ENCODE assay signal across 22 cellular contexts in genomic region chr3:21954709-21955108, GRCh38.
DNase-seq lines count a peak whose midpoint lies in the region; ATAC-seq and TF ChIP-seq lines count a peak whose summit lies in the region.
"Had no signal": no experiment of that assay in that cellular context is flagged by ENCODE, and none has a peak within 500 bp of the region (broad histone marks: within the 10 kb centered on the region; RNA-seq: fewer than 3 reads in every experiment).

No MANE protein-coding gene starts in this region.

- no peaks in the 10 kb centered on the region for H4K20me1 ChIP-seq in PC-3 (ENCODE audit: low read length)

- POLR2A ChIA-PET in PC-3 (lab: Charles Lee; ENCODE audit: unreplicated experiment) = no interaction called here

- peak; percentile 40 for DNase-seq in ELR (ENCODE audit: low read depth)
- DNase-seq in PC-3 = peak; percentile 61
- DNase-seq in fibroblast of mammary gland (ENCODE audit: low read depth) = peak; percentile 58
- DNase-seq in skeletal muscle cell (ENCODE audit: low read depth) = peak; percentile 60
- DNase-seq in left ventricle myocardium superior = no peak
- no peak for DNase-seq in activated T-helper 2 cell treated with anti-CD3 and anti-CD28 coated beads, Interferon-gamma antibody, Interleukin-2, Interleukin-4, amounts not matched to agents 10 μg/mL and 5 μg/mL and 100 μg/mL, durations not matched to agents 14 hours and 24 hours and 36 hours (ENCODE audit: low spot score)
- no peak for DNase-seq in activated naive CD8-positive, alpha-beta T cell treated with anti-CD3 and anti-CD28 coated beads for 36 hours
- DNase-seq: activated CD4-positive, CD25-positive, alpha-beta regulatory T cell; activated gamma-delta T cell; body of pancreas; CD4-positive, alpha-beta T cell; DMS79 treated with DMSO at 0.1 percent for 48 hours; dorsolateral prefrontal cortex; esophagus squamous epithelium; Kasumi-1; left ventricle myocardium inferior; NCI-H146; NCI-H2227 treated with DMSO at 0.1 percent for 48 hours; NK-92 treated with Interleukin-12 subunit alpha and Interleukin-12 subunit beta, amount 100 ng/mL, for 24 hours; T-helper 2 cell; tibial artery had no signal

- ATAC-seq in PC-3 (peak; percentile 66), left ventricle myocardium superior (no peak)
- ATAC-seq: body of pancreas, GM23338 had no signal

- no peak overlapping the region for H3K27ac ChIP-seq in PC-3 (ENCODE audit: low read length)
- H3K27ac ChIP-seq: body of pancreas, dorsolateral prefrontal cortex, esophagus squamous epithelium, left ventricle myocardium inferior, tibial artery had no signal

- H3K4me1 ChIP-seq in PC-3 (ENCODE audit: insufficient read depth, low read length) = peaks cover 11% of the 10 kb centered on the region; the same call in 1 of the 2 replicates
- H3K4me1 ChIP-seq: body of pancreas, esophagus squamous epithelium, left ventricle myocardium inferior, tibial artery had no signal

- H2AFZ ChIP-seq in PC-3 (ENCODE audit: low read length) = peak overlapping the region; percentile 10; the same call in 1 of the 2 replicates
- H2AFZ ChIP-seq: GM23338 had no signal

- no peaks in the 10 kb centered on the region for H3K79me2 ChIP-seq in PC-3 (ENCODE audit: low read length)

- H3F3A ChIP-seq in PC-3 (ENCODE audit: low read length, unreplicated experiment) = no peaks in the 10 kb centered on the region

- no peak overlapping the region for H3K4me3 Mint-ChIP-seq in activated T-helper 2 cell treated with anti-CD3 and anti-CD28 coated beads, Interferon-gamma antibody, Interleukin-2, Interleukin-4, amounts not matched to agents 10 μg/mL and 5 μg/mL and 100 μg/mL, durations not matched to agents 14 hours and 24 hours and 36 hours (ENCODE audit: low read depth)
- no peak overlapping the region for H3K4me3 Mint-ChIP-seq in activated naive CD8-positive, alpha-beta T cell treated with anti-CD3 and anti-CD28 coated beads for 36 hours
- H3K4me3 Mint-ChIP-seq: CD4-positive, alpha-beta T cell; GM23338 had no signal

- no peaks in the 10 kb centered on the region for H3K27me3 ChIP-seq in PC-3 (ENCODE audit: low read length)
- H3K27me3 ChIP-seq: body of pancreas, dorsolateral prefrontal cortex, esophagus squamous epithelium, tibial artery had no signal

- H3K9me2 ChIP-seq in PC-3 (replicated peaks; ENCODE audit: low read length) = 0 out of 2 replicates have a peak, but pooled peaks cover 6% of the 10 kb centered on the region

- H3K4me3 ChIP-seq in PC-3 (ENCODE audit: low read length) = no peak overlapping the region
- no peak overlapping the region for H3K4me3 ChIP-seq in fibroblast of mammary gland (ENCODE audit: control insufficient read depth, low read depth, low read length)
- no peak overlapping the region for H3K4me3 ChIP-seq in skeletal muscle cell (ENCODE audit: low read depth, low read length)
- H3K4me3 ChIP-seq: body of pancreas, dorsolateral prefrontal cortex, esophagus squamous epithelium, GM23338, left ventricle myocardium inferior, tibial artery had no signal

- intact Hi-C loops in PC-3 (cut with micrococcal nuclease) = no loop called here
- intact Hi-C loops in left ventricle myocardium superior (cut with micrococcal nuclease) = no loop called here
- intact Hi-C loops in activated T-helper 2 cell treated with anti-CD3 and anti-CD28 coated beads, Interferon-gamma antibody, Interleukin-2, Interleukin-4, amounts not matched to agents 10 μg/mL and 5 μg/mL and 100 μg/mL, durations not matched to agents 14 hours and 24 hours and 36 hours (cut with micrococcal nuclease) = no loop called here

- no peaks in the 10 kb centered on the region for H3K36me3 Mint-ChIP-seq in activated T-helper 2 cell treated with anti-CD3 and anti-CD28 coated beads, Interferon-gamma antibody, Interleukin-2, Interleukin-4, amounts not matched to agents 10 μg/mL and 5 μg/mL and 100 μg/mL, durations not matched to agents 14 hours and 24 hours and 36 hours (ENCODE audit: low read depth)
- H3K36me3 Mint-ChIP-seq in activated naive CD8-positive, alpha-beta T cell treated with anti-CD3 and anti-CD28 coated beads for 36 hours = no peaks in the 10 kb centered on the region

- peaks cover 37% of the 10 kb centered on the region for H3K9me3 Mint-ChIP-seq in activated T-helper 2 cell treated with anti-CD3 and anti-CD28 coated beads, Interferon-gamma antibody, Interleukin-2, Interleukin-4, amounts not matched to agents 10 μg/mL and 5 μg/mL and 100 μg/mL, durations not matched to agents 14 hours and 24 hours and 36 hours
- H3K9me3 Mint-ChIP-seq in activated naive CD8-positive, alpha-beta T cell treated with anti-CD3 and anti-CD28 coated beads for 36 hours = peaks cover 9% of the 10 kb centered on the region

- H3K4me1 Mint-ChIP-seq in activated T-helper 2 cell treated with anti-CD3 and anti-CD28 coated beads, Interferon-gamma antibody, Interleukin-2, Interleukin-4, amounts not matched to agents 10 μg/mL and 5 μg/mL and 100 μg/mL, durations not matched to agents 14 hours and 24 hours and 36 hours (ENCODE audit: low read depth) = no peaks in the 10 kb centered on the region
- no peaks in the 10 kb centered on the region for H3K4me1 Mint-ChIP-seq in activated naive CD8-positive, alpha-beta T cell treated with anti-CD3 and anti-CD28 coated beads for 36 hours

- no peaks in the 10 kb centered on the region for H3K36me3 ChIP-seq in PC-3 (ENCODE audit: low read depth, low read length)
- H3K36me3 ChIP-seq: esophagus squamous epithelium, left ventricle myocardium inferior, tibial artery had no signal

- CTCF ChIA-PET in PC-3 (lab: Charles Lee) = no interaction called here

- no peak overlapping the region for H3K4me2 ChIP-seq in PC-3 (ENCODE audit: low read length)
- H3K4me2 ChIP-seq: GM23338 had no signal

- no peaks in the 10 kb centered on the region for H3K9me3 ChIP-seq in PC-3 (ENCODE audit: low read length)
- H3K9me3 ChIP-seq: body of pancreas, esophagus squamous epithelium, left ventricle myocardium inferior, tibial artery had no signal

- no TSS peak for BruUV-seq in PC-3 (replicated peaks; lab: Mats Ljungman, UMichigan)

- no peaks in the 10 kb centered on the region for H3K27me3 Mint-ChIP-seq in activated T-helper 2 cell treated with anti-CD3 and anti-CD28 coated beads, Interferon-gamma antibody, Interleukin-2, Interleukin-4, amounts not matched to agents 10 μg/mL and 5 μg/mL and 100 μg/mL, durations not matched to agents 14 hours and 24 hours and 36 hours (ENCODE audit: low read depth)
- no peaks in the 10 kb centered on the region for H3K27me3 Mint-ChIP-seq in activated naive CD8-positive, alpha-beta T cell treated with anti-CD3 and anti-CD28 coated beads for 36 hours
- H3K27me3 Mint-ChIP-seq: CD4-positive, alpha-beta T cell had no signal

- TF ChIP-seq CTCF in PC-3 (conservative IDR thresholded peaks at IDR 0.05; ENCODE audit: low read depth, low read length) (no peak), fibroblast of mammary gland (conservative IDR thresholded peaks at IDR 0.05; ENCODE audit: control insufficient read depth, insufficient read depth, low read depth, low read length) (no peak)

- no peak overlapping the region for H3K9ac ChIP-seq in PC-3 (ENCODE audit: low read length)

- no peak overlapping the region for H3K27ac Mint-ChIP-seq in activated T-helper 2 cell treated with anti-CD3 and anti-CD28 coated beads, Interferon-gamma antibody, Interleukin-2, Interleukin-4, amounts not matched to agents 10 μg/mL and 5 μg/mL and 100 μg/mL, durations not matched to agents 14 hours and 24 hours and 36 hours
- no peak overlapping the region for H3K27ac Mint-ChIP-seq in activated naive CD8-positive, alpha-beta T cell treated with anti-CD3 and anti-CD28 coated beads for 36 hours
- H3K27ac Mint-ChIP-seq: CD4-positive, alpha-beta T cell; GM23338 had no signal

Comparison
In these comparisons a context has a peak if more than half of its experiments do, and no peak if none do; other contexts are left out.
1. DNase-seq: peak in ELR (single experiment), PC-3 (single experiment), fibroblast of mammary gland (single experiment) and skeletal muscle cell (single experiment); none in left ventricle myocardium superior (single experiment), activated T-helper 2 cell treated with anti-CD3 and anti-CD28 coated beads, Interferon-gamma antibody, Interleukin-2, Interleukin-4, amounts not matched to agents 10 μg/mL and 5 μg/mL and 100 μg/mL, durations not matched to agents 14 hours and 24 hours and 36 hours (single experiment) and activated naive CD8-positive, alpha-beta T cell treated with anti-CD3 and anti-CD28 coated beads for 36 hours (single experiment).